ENCODE assay signal across 8 cellular contexts in the genomic region with DNA sequence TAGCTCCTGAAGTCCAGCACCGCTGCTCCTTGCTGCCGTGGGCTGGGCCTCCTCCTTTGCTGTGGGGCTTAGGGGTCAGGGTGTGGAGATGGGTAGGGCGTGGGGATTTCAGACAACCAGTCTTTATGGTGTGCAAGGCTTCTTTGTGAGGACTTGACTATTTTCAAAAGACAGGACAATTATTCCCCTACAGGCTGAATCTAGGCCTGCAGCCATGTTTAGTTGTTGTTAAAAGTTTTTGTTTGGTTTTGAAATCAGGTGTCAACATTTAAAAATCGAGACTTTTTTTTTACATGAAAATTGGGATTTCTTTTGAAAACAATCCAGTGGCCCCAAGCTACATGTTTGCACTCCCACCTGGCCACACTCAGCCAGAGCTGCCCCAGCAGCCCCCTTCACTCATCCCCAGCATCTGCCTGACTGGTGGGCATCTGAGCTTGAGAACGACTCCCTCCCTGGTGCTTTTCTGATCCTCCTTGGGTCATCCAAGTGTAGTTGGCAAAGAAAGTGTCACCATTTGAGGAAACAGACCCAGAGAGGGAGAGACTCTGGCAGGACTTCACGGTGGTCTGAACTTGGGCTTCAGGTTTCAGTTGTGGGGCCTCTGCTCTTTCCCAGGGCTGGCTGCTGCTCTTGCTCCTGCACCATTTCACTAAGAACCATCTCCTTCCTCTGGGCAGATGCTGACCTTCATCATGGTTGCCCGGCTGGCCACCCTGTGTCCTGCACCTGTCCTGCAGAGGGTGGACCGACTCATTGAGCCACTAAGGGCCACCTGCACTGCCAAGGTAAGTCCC. TPM values are rescaled to one million over a fixed set of nuclear protein-coding genes. Genes with fewer than 3 reads are reported as not detected.
DNase-seq lines count a peak whose midpoint lies in the region; TF ChIP-seq lines count a peak whose summit lies in the region.
"Had no signal": no experiment of that assay in that cellular context is flagged by ENCODE, and none has a peak within 500 bp of the region (broad histone marks: within the 10 kb centered on the region; RNA-seq: fewer than 3 reads in every experiment).

No MANE protein-coding gene starts in this region.

- H3K4me2 ChIP-seq in neural cell (ENCODE audit: low read length), result no peak overlapping the region

- no peak for TF ChIP-seq EP300 in neural cell (conservative IDR thresholded peaks at IDR 0.05; ENCODE audit: poor library complexity, severe bottlenecking)

- no peaks in the 10 kb centered on the region for H3F3A ChIP-seq in neural cell (ENCODE audit: insufficient read depth, low read length, poor library complexity, severe bottlenecking)

- H3K4me3 ChIP-seq in Caco-2 (ENCODE audit: low read depth, low read length) (no peak overlapping the region), neural cell (ENCODE audit: low read length) (no peak overlapping the region)

- H3K27me3 Mint-ChIP-seq in Caco-2 (ENCODE audit: insufficient read depth, unreplicated experiment) (no peaks in the 10 kb centered on the region), HFFc6 (ENCODE audit: insufficient read depth) (peaks cover 14% of the 10 kb centered on the region), brain (no peaks in the 10 kb centered on the region)

- no peak overlapping the region for H2AFZ ChIP-seq in neural cell (ENCODE audit: low read depth, low read length)

- H3K36me3 Mint-ChIP-seq in Caco-2 (ENCODE audit: insufficient read depth, unreplicated experiment) (peaks cover 71% of the 10 kb centered on the region), HFFc6 (ENCODE audit: low read depth) (peaks cover 26% of the 10 kb centered on the region), brain (peaks cover 56% of the 10 kb centered on the region)

- no peak for DNase-seq in Caco-2
- DNase-seq in HFFc6, result no peak
- no peak for DNase-seq in cerebellum (ENCODE audit: low spot score)
- DNase-seq in NCI-H1436 treated with DMSO at 0.1 percent for 48 hours (lab: John Stamatoyannopoulos, UW), result no peak
- no peak for DNase-seq in GF-D8 (lab: John Stamatoyannopoulos, UW)
- DNase-seq: NCI-H187 had no signal

- H3K9me3 Mint-ChIP-seq in Caco-2 (ENCODE audit: unreplicated experiment), result no peaks in the 10 kb centered on the region
- H3K9me3 Mint-ChIP-seq in HFFc6, result no peaks in the 10 kb centered on the region
- H3K9me3 Mint-ChIP-seq in brain, result no peaks in the 10 kb centered on the region

- no peak overlapping the region for H3K9ac ChIP-seq in neural cell (ENCODE audit: low read length)

- POLR2A ChIA-PET in Caco-2 (lab: Charles Lee), result no interaction called here

- TF ChIP-seq CTCF in Caco-2 (IDR thresholded peaks at IDR 0.05; ENCODE audit: insufficient read depth in 1 of 2, low read depth in 1 of 2, low read length in 1 of 2, severe bottlenecking in 1 of 2, unreplicated experiment in 1 of 2) (peak in 1 of 2 experiments; percentile 22), HFFc6 (IDR thresholded peaks at IDR 0.05) (peak; percentile 62), brain (conservative IDR thresholded peaks at IDR 0.05) (no peak), neural cell (IDR thresholded peaks at IDR 0.05; ENCODE audit: poor library complexity, severe bottlenecking) (peak; percentile 15)

- H3K27me3 ChIP-seq in Caco-2 (replicated peaks; ENCODE audit: control insufficient read depth, insufficient read depth, low read length) (no peaks in the 10 kb centered on the region), neural cell (ENCODE audit: insufficient read depth, low read depth, low read length) (no peaks in the 10 kb centered on the region)

- H3K9me3 ChIP-seq in Caco-2, result no peaks in the 10 kb centered on the region
- no peaks in the 10 kb centered on the region for H3K9me3 ChIP-seq in neural cell (ENCODE audit: low read length)

- no peaks in the 10 kb centered on the region for H4K20me1 ChIP-seq in neural cell (ENCODE audit: insufficient read depth)

- H3K4me1 Mint-ChIP-seq in Caco-2 (ENCODE audit: low read depth, unreplicated experiment) (no peaks in the 10 kb centered on the region), HFFc6 (ENCODE audit: low read depth) (peaks cover 11% of the 10 kb centered on the region; the same call in 1 of the 2 replicates), brain (no peaks in the 10 kb centered on the region)

- H3K36me3 ChIP-seq in Caco-2 (ENCODE audit: control insufficient read depth, insufficient read depth, low read length), result peaks cover 6% of the 10 kb centered on the region
- no peaks in the 10 kb centered on the region for H3K36me3 ChIP-seq in neural cell (ENCODE audit: insufficient read depth, low read length)

- no peaks in the 10 kb centered on the region for H3K4me1 ChIP-seq in Caco-2

- no peak overlapping the region for H3K4me3 Mint-ChIP-seq in Caco-2 (ENCODE audit: unreplicated experiment)
- H3K4me3 Mint-ChIP-seq in HFFc6, result no peak overlapping the region; the same call in 1 of the 2 replicates
- no peak overlapping the region for H3K4me3 Mint-ChIP-seq in brain

- no peak for TF ChIP-seq RAD21 in neural cell (conservative IDR thresholded peaks at IDR 0.05)

- peak overlapping the region; percentile 57 for H3K27ac Mint-ChIP-seq in Caco-2 (ENCODE audit: unreplicated experiment)
- H3K27ac Mint-ChIP-seq in HFFc6, result peak overlapping the region; percentile 64
- H3K27ac Mint-ChIP-seq in brain, result peak overlapping the region in 3 of 5 experiments; percentile 46 to 78 (median 62)

- intact Hi-C loops in Caco-2 (cut with micrococcal nuclease; ENCODE audit: unreplicated experiment), result no loop called here

- no TSS peak for BruUV-seq in Caco-2 (replicated peaks; lab: Mats Ljungman, UMichigan)

- H3K9me2 ChIP-seq in neural cell (ENCODE audit: insufficient read depth, low read length), result no peaks in the 10 kb centered on the region

- CTCF ChIA-PET in Caco-2 (lab: Charles Lee), result interaction anchor here (0.8 kb wide), 1 partner anchor 8 kb away, joined by 4 read pairs; no protein-coding TSS in a partner anchor

- no peaks in the 10 kb centered on the region for H3K79me2 ChIP-seq in neural cell (replicated peaks; ENCODE audit: insufficient read depth, low read length)

- H3K27ac ChIP-seq in neural cell (ENCODE audit: low read length), result no peak overlapping the region

TF ChIP-seq in neural cell, 6 proteins besides CTCF, POLR2A, EP300 and RAD21:
- TF ChIP-seq SMC3 (conservative IDR thresholded peaks at IDR 0.05; ENCODE audit: poor library complexity) (no peak), TAF1 (IDR thresholded peaks at IDR 0.05; ENCODE audit: low read depth) (no peak), EZH2 (IDR thresholded peaks at IDR 0.05; ENCODE audit: borderline replicate concordance, insufficient read depth, low read length, poor library complexity, severe bottlenecking) (no peak), POLR2AphosphoS5 (IDR thresholded peaks at IDR 0.05) (no peak), MXI1 (conservative IDR thresholded peaks at IDR 0.05; ENCODE audit: poor library complexity, severe bottlenecking) (no peak)
- TF ChIP-seq, protein P1, sequence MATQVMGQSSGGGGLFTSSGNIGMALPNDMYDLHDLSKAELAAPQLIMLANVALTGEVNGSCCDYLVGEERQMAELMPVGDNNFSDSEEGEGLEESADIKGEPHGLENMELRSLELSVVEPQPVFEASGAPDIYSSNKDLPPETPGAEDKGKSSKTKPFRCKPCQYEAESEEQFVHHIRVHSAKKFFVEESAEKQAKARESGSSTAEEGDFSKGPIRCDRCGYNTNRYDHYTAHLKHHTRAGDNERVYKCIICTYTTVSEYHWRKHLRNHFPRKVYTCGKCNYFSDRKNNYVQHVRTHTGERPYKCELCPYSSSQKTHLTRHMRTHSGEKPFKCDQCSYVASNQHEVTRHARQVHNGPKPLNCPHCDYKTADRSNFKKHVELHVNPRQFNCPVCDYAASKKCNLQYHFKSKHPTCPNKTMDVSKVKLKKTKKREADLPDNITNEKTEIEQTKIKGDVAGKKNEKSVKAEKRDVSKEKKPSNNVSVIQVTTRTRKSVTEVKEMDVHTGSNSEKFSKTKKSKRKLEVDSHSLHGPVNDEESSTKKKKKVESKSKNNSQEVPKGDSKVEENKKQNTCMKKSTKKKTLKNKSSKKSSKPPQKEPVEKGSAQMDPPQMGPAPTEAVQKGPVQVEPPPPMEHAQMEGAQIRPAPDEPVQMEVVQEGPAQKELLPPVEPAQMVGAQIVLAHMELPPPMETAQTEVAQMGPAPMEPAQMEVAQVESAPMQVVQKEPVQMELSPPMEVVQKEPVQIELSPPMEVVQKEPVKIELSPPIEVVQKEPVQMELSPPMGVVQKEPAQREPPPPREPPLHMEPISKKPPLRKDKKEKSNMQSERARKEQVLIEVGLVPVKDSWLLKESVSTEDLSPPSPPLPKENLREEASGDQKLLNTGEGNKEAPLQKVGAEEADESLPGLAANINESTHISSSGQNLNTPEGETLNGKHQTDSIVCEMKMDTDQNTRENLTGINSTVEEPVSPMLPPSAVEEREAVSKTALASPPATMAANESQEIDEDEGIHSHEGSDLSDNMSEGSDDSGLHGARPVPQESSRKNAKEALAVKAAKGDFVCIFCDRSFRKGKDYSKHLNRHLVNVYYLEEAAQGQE (IDR thresholded peaks at IDR 0.05; ENCODE audit: borderline replicate concordance), result no peak

RNA-seq across cellular contexts. Expression of a gene that starts 10.4 kb away (rescaled TPM):
- 1,713 and 1,899 TPM in 2 replicates for total RNA-seq in Caco-2 (2022)
- 1,000 to 10,000 TPM; 1,490 to 1,730 (median 1,677) TPM for total RNA-seq in HFFc6 (2021; fragmentation: NEBNext Ultra II Directional; extraction: Animal tissue kit (Norgen Biotek cat#: 25700))
- polyA plus RNA-seq in brain (ENCODE audit: insufficient read depth, low read depth, low replicate concordance), result 2,489 TPM
- polyA plus RNA-seq in neural cell, result 1,160 and 1,223 TPM in 2 replicates
- polyA minus RNA-seq in neural cell, result 368 and 369 TPM in 2 replicates
- total RNA-seq in cerebellum, result 1,138 TPM

RNA-seq across cellular contexts. Expression of a gene that starts 34.5 kb away (rescaled TPM):
- not detected in 2 replicates for total RNA-seq in Caco-2 (2022)
- total RNA-seq in HFFc6 (2021; fragmentation: NEBNext Ultra II Directional; extraction: Animal tissue kit (Norgen Biotek cat#: 25700)), result 10 to 100 TPM in 1 of 6 experiments, 1 to 10 TPM in 5; 4.5 to 10.5 (median 8.3) TPM
- 10.3 TPM for polyA plus RNA-seq in brain (ENCODE audit: insufficient read depth, low read depth, low replicate concordance)
- 17.3 and 21.8 TPM in 2 replicates for polyA plus RNA-seq in neural cell
- 20.7 and 21.3 TPM in 2 replicates for polyA minus RNA-seq in neural cell
- total RNA-seq in cerebellum, result 18.2 TPM

Comparison
In these comparisons a context has a peak if more than half of its experiments do, and no peak if none do; other contexts are left out.
1. CTCF ChIP-seq: peak in HFFc6 (single experiment) and neural cell (single experiment); none in brain (0 of 2).
2. Peak in every context shown above with its lines, with median percentiles within 50 percentile points of each other: H3K27ac Mint-ChIP-seq.